Comparison of ENCODE assay signal across 11 cellular contexts in genomic region chr3:69963643-69964042, GRCh38. TPM values are rescaled to one million over a fixed set of nuclear protein-coding genes. Genes with fewer than 3 reads are reported as not detected.
"Had no signal": no experiment of that assay in that cellular context is flagged by ENCODE, and none has a peak within 500 bp of the region (broad histone marks: within the 10 kb centered on the region; RNA-seq: fewer than 3 reads in every experiment).

No MANE protein-coding gene starts in this region.

- ATAC-seq: GM23338, HCT116 had no signal

- H3K9me3 ChIP-seq: HAP-1 had no signal

- H3K27ac ChIP-seq: GM23248 had no signal

- DNase-seq: GM23248, GOT3, H7, H9, HCEC 1CT, HFFc6 had no signal

- H3K36me3 ChIP-seq: HAP-1 had no signal

- H3K4me3 ChIP-seq: GM23248, GM23338, HAP-1 had no signal

RNA-seq across cellular contexts. Expression of gene SAMMSON, which starts 35.9 kb away (rescaled TPM):
- total RNA-seq: GM23248, GM23338, H1, H4, H7, H9, HFFc6 had no signal
- polyA plus RNA-seq: GM23248, GM23338, H1 had no signal
